In the genomic region with DNA sequence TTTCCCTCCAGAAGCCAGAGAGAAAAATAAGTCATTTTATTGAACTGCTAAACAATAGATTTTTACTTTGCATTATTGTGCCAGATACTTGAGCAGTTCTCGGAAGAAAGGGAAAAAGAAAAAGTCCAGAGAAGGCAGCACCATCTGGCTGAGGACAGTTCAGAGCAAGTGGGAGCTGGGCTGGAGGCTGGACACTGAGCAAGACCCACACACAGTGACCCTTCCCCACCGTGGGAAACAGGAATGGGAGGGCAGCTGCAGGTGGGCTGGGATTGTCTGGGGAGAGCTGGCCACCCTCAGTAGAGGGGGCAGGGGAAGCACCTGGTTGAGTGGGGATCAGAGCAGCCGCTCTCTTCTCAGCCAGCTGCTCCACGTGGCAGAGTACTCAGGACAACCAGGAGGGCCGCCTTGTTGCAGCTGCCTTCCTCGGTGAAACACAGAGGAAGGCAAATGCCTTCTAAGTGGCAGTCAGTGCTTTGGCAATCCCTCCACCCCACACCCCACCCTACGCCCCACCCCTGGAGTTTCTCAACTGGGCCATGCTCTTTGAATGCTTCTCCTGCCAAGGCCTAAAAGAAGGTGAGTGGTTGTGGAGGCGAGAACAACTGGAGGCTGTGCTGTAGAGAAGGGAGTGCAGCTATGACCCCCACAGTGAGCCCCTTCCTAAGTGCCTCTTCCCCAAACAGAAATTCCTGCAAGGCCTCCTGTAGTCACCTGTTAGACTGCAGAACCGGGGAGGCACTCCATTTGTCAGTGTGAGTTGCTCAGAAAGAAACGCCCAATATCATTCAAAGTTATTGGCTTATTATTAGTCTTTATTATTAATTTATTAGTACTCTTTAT, we compare ENCODE assay signal across 33 cellular contexts.
"Had no signal": no experiment of that assay in that cellular context is flagged by ENCODE, and none has a peak within 500 bp of the region (broad histone marks: within the 10 kb centered on the region; RNA-seq: fewer than 3 reads in every experiment).

No MANE protein-coding gene starts in this region.

- H3K9me3 ChIP-seq: gastroesophageal sphincter, left lung, mucosa of descending colon, neutrophil, ovary, prostate gland, sigmoid colon, thoracic aorta, uterus had no signal

- ATAC-seq: activated T-helper 17 cell treated with anti-CD3 and anti-CD28 coated beads, Interleukin-2, amount 50 U/mL, for 72 hours; effector memory CD8-positive, alpha-beta T cell; gastroesophageal sphincter; left lung; mucosa of descending colon; natural killer cell treated with Interleukin-12 subunit alpha and Interleukin-12 subunit beta and Interleukin-15 and Interleukin-18, amount 100 ng/mL, for 72 hours; stimulated activated effector memory CD8-positive, alpha-beta T cell treated with anti-CD3 and anti-CD28 coated beads, Interleukin-12 subunit alpha, Interleukin-12 subunit beta, amount 100 ng/mL, for 72 hours; T-helper 17 cell had no signal

- DNase-seq: activated CD4-positive, alpha-beta memory T cell treated with anti-CD3 and anti-CD28 coated beads for 36 hours; activated CD4-positive, alpha-beta T cell treated with anti-CD3 and anti-CD28 coated beads, Interleukin-2, amount 10 ng/mL, durations not matched to agents 24 days and 14 days; activated CD4-positive, CD25-positive, alpha-beta regulatory T cell treated with anti-CD3 and anti-CD28 coated beads, Interleukin-2, amount 50 U/mL, for 72 hours; activated CD8-positive, alpha-beta memory T cell treated with anti-CD3 and anti-CD28 coated beads, Interleukin-2, amount 50 U/mL, for 4 hours; activated gamma-delta T cell treated with Interleukin-2 at 50 U/mL for 16 hours; activated naive CD4-positive, alpha-beta T cell treated with anti-CD3 and anti-CD28 coated beads, Interleukin-2, amount 50 U/mL, for 16 hours; activated T-cell treated with anti-CD3 and anti-CD28 coated beads, Interleukin-2, amount 50 U/mL, for 24 hours; amniotic stem cell; brain microvascular endothelial cell; cortex of kidney; effector memory CD8-positive, alpha-beta T cell; head of caudate nucleus; hippocampal formation; kidney glomerular epithelial cell; left lung; mucosa of descending colon; ovary; sigmoid colon; small intestine; stimulated activated CD4-positive, alpha-beta T cell treated with anti-CD3 and anti-CD28 coated beads, Interleukin-4, amount 100 ng/mL, for 24 hours; T-helper 17 cell; T1000; trophoblast cell; uterus; WERI-Rb-1 had no signal

- H3K4me3 ChIP-seq: gastroesophageal sphincter, left lung, lung, mucosa of descending colon, ovary, prostate gland, sigmoid colon, thoracic aorta, uterus had no signal
